18 cellular contexts compared by ENCODE assay signal in genomic region chr7:17898111-17898510, GRCh38.
"Had no signal": no experiment of that assay in that cellular context is flagged by ENCODE, and none has a peak within 500 bp of the region (broad histone marks: within the 10 kb centered on the region; RNA-seq: fewer than 3 reads in every experiment).

No MANE protein-coding gene starts in this region.

- ATAC-seq: foreskin keratinocyte, gastrocnemius medialis, heart left ventricle, left colon, left lobe of liver, left ventricle myocardium superior, lower lobe of right lung had no signal

- DNase-seq: dermis blood vessel endothelial cell; dorsolateral prefrontal cortex; effector CD4-positive, alpha-beta T cell; effector memory CD4-positive, alpha-beta T cell; foreskin keratinocyte; gastrocnemius medialis; heart left ventricle; hypothalamus; immature natural killer cell; islet precursor cell; kidney; kidney glomerular epithelial cell; left colon; left ventricle myocardium superior; lower lobe of right lung; mesendoderm; midbrain had no signal
